8 cellular contexts compared by ENCODE assay signal in genomic region chr5:159181152-159181551, GRCh38. TPM values are rescaled to one million over a fixed set of nuclear protein-coding genes. Genes with fewer than 3 reads are reported as not detected.
A peak's percentile ranks its signal among the peaks of the same experiment; 100 is the strongest.
DNase-seq lines count a peak whose midpoint lies in the region; ATAC-seq, FAIRE-seq and TF ChIP-seq lines count a peak whose summit lies in the region.

No MANE protein-coding gene starts in this region.

- H3K18ac ChIP-seq in mesenchymal stem cell (ENCODE audit: low read depth in 1 of 2, low read length in 2 of 2) = no peak overlapping the region

- no peaks in the 10 kb centered on the region for H3K27me3 ChIP-seq in OCI-LY3 (ENCODE audit: low read depth, low read length)
- no peaks in the 10 kb centered on the region for H3K27me3 ChIP-seq in mesenchymal stem cell (ENCODE audit: control insufficient read depth in 1 of 2, insufficient read depth in 1 of 2, low read length in 2 of 2)
- H3K27me3 ChIP-seq in stomach = no peaks in the 10 kb centered on the region

- H4K91ac ChIP-seq in mesenchymal stem cell (ENCODE audit: low read length) = no peak overlapping the region

- TF ChIP-seq CTCF in OCI-LY3 (IDR thresholded peaks at IDR 0.05; ENCODE audit: low read depth, low read length) = no peak
- no peak for TF ChIP-seq CTCF in stomach (IDR thresholded peaks at IDR 0.05)
- TF ChIP-seq CTCF in mucosa of descending colon (IDR thresholded peaks at IDR 0.05) = no peak

- no peak overlapping the region for H3K23ac ChIP-seq in mesenchymal stem cell (ENCODE audit: low read length in 2 of 2)

- ATAC-seq in GM21515 (IDR thresholded peaks at IDR 0.05; ENCODE audit: unreplicated experiment) (peak; percentile 49), mucosa of descending colon (no peak)

- no peak overlapping the region for H2BK5ac ChIP-seq in mesenchymal stem cell (ENCODE audit: low read depth, low read length, poor library complexity, severe bottlenecking)

- peaks cover 10% of the 10 kb centered on the region for H3K79me1 ChIP-seq in mesenchymal stem cell (replicated peaks; ENCODE audit: low read length, poor library complexity, severe bottlenecking)

- H3K4me2 ChIP-seq in OCI-LY3 (ENCODE audit: low read length) = peak overlapping the region; percentile 50
- no peak overlapping the region for H3K4me2 ChIP-seq in mesenchymal stem cell (ENCODE audit: low read length, poor library complexity, severe bottlenecking)

- H3K36me3 ChIP-seq in OCI-LY3 (replicated peaks; ENCODE audit: low read depth, low read length) (peaks cover 26% of the 10 kb centered on the region), mesenchymal stem cell (ENCODE audit: control insufficient read depth in 1 of 2, insufficient read depth in 2 of 2, low read depth in 1 of 2, low read length in 2 of 2) (peaks cover 0 to 17% of the 10 kb centered on the region in 2 experiments), stomach (peaks cover 0 to 9% (median 7%) of the 10 kb centered on the region in 4 donors), mucosa of descending colon (ENCODE audit: low read depth) (no peaks in the 10 kb centered on the region)

- H3K4ac ChIP-seq in mesenchymal stem cell (ENCODE audit: low read depth in 1 of 2, low read length in 2 of 2) = peak overlapping the region in 1 of 2 experiments; percentile 41

- H2BK12ac ChIP-seq in mesenchymal stem cell (ENCODE audit: low read length in 2 of 2) = no peak overlapping the region

- intact Hi-C loops in stomach (cut with DNase I; ENCODE audit: low total_unique reads) (no loop called here), mucosa of descending colon (cut with DNase I, micrococcal nuclease) (no loop called here)

- H3K9ac ChIP-seq in OCI-LY3 (ENCODE audit: low read length) (no peak overlapping the region), mesenchymal stem cell (ENCODE audit: low read length) (peak overlapping the region; percentile 34)

- H3K14ac ChIP-seq in mesenchymal stem cell (ENCODE audit: low read length in 2 of 2) = no peak overlapping the region

- peaks cover 84% of the 10 kb centered on the region for H3K79me2 ChIP-seq in OCI-LY3 (ENCODE audit: low read length)

- no peak overlapping the region for H2BK120ac ChIP-seq in mesenchymal stem cell (ENCODE audit: low read depth, low read length)

- peaks cover 19% of the 10 kb centered on the region for H4K20me1 ChIP-seq in OCI-LY3 (ENCODE audit: insufficient read depth, low read length)

- TF ChIP-seq EP300 in stomach (IDR thresholded peaks at IDR 0.05) = no peak

- H2BK15ac ChIP-seq in mesenchymal stem cell (ENCODE audit: low read depth, poor library complexity, severe bottlenecking) = no peak overlapping the region

- peaks cover 70% of the 10 kb centered on the region for H3K4me1 ChIP-seq in OCI-LY3 (ENCODE audit: low read length)
- peaks cover 4% of the 10 kb centered on the region for H3K4me1 ChIP-seq in mesenchymal stem cell (ENCODE audit: control insufficient read depth, insufficient read depth, low read depth, low read length)
- peaks cover 24 to 97% (median 60%) of the 10 kb centered on the region in 4 donors for H3K4me1 ChIP-seq in stomach
- no peaks in the 10 kb centered on the region for H3K4me1 ChIP-seq in mucosa of descending colon (ENCODE audit: low read depth)

- H3K9me3 ChIP-seq in OCI-LY3 (ENCODE audit: insufficient read depth, low read length) (no peaks in the 10 kb centered on the region), mesenchymal stem cell (ENCODE audit: control insufficient read depth, low read length) (no peaks in the 10 kb centered on the region), stomach (no peaks in the 10 kb centered on the region), mucosa of descending colon (no peaks in the 10 kb centered on the region)

- H3K27ac ChIP-seq in OCI-LY3 (ENCODE audit: low read length) (peak overlapping the region; percentile 80), mesenchymal stem cell (ENCODE audit: low read length, poor library complexity, severe bottlenecking) (no peak overlapping the region), stomach (peak overlapping the region in 2 of 5 donors; percentile 75)

- no peak overlapping the region for H2AFZ ChIP-seq in OCI-LY3 (ENCODE audit: low read depth, low read length)
- H2AFZ ChIP-seq in mesenchymal stem cell (ENCODE audit: low read depth, low read length) = no peak overlapping the region

- no peak overlapping the region for H4K8ac ChIP-seq in mesenchymal stem cell (ENCODE audit: low read length)

- no peak overlapping the region for H2AK5ac ChIP-seq in mesenchymal stem cell (ENCODE audit: low read length, severe bottlenecking)

- DNase-seq in GM18507 (ENCODE audit: extremely low spot score, insufficient read length, low read depth) = no peak
- DNase-seq in mesenchymal stem cell = peak; percentile 43
- no peak for DNase-seq in stomach
- no peak for DNase-seq in NCI-H446 (lab: John Stamatoyannopoulos, UW)
- DNase-seq in GM19238 (ENCODE audit: insufficient read length, low spot score) = no peak
- no peak for DNase-seq in mucosa of descending colon

- FAIRE-seq in GM18507 (lab: Jason Lieb, UNC) = peak; percentile 84

- H3K4me3 ChIP-seq in OCI-LY3 (ENCODE audit: low read length) = no peak overlapping the region
- no peak overlapping the region for H3K4me3 ChIP-seq in mesenchymal stem cell (ENCODE audit: insufficient read depth in 1 of 2, low read depth in 1 of 2, low read length in 2 of 2)
- no peak overlapping the region for H3K4me3 ChIP-seq in stomach
- no peak overlapping the region for H3K4me3 ChIP-seq in mucosa of descending colon

- no peak for TF ChIP-seq POLR2A in stomach (IDR thresholded peaks at IDR 0.05)

RNA-seq across cellular contexts. Expression of gene RNF145, which starts 28.2 kb away (rescaled TPM):
- 50.9 TPM for polyA plus RNA-seq in mesenchymal stem cell (2013, experiment 1 of 2)
- polyA plus RNA-seq in mesenchymal stem cell (2013, experiment 2 of 2) = 50.6 TPM
- total RNA-seq in stomach = 10 to 100 TPM in 4 of 5 donors, 1 to 10 TPM in 1; 7.0 to 96.9 (median 68.8) TPM
- polyA plus RNA-seq in stomach = 10 to 100 TPM; 17.5 to 42.7 (median 24.3) TPM
- total RNA-seq in mucosa of descending colon = 10 to 100 TPM; 50.0 to 72.6 (median 57.2) TPM
